Comparison of ENCODE assay signal across 22 cellular contexts in the genomic region with DNA sequence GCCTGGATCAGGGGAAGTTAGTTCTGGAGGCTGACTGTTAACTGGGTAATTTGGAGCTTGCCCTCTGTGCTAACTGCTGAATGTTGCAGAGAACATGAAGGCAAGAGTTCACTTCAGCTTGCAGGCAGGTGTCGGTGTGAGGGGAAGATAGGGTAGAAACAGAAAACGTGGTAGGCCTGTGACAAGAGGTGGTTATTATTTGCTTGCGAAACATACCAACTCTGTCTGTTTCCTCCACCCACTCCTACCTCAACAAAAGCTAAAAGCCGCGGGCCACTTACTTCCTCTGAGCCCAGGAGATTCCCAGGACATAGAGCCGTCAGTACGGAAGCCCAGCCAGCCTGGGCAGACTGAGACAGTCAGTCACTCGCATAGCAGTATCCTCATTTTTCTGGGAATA.
A peak's percentile ranks its signal among the peaks of the same experiment; 100 is the strongest.
DNase-seq lines count a peak whose midpoint lies in the region; ATAC-seq, FAIRE-seq and TF ChIP-seq lines count a peak whose summit lies in the region.
"Had no signal": no experiment of that assay in that cellular context is flagged by ENCODE, and none has a peak within 500 bp of the region (broad histone marks: within the 10 kb centered on the region; RNA-seq: fewer than 3 reads in every experiment).

No MANE protein-coding gene starts in this region.

- H3K36me3 ChIP-seq in heart left ventricle: no peaks in the 10 kb centered on the region
- H3K36me3 ChIP-seq: BE2C, esophagus muscularis mucosa, left ventricle myocardium inferior, upper lobe of left lung had no signal

- H3K27me3 ChIP-seq in heart left ventricle: peaks cover 0 to 6% (median 0%) of the 10 kb centered on the region in 9 donors
- H3K27me3 ChIP-seq: BE2C, esophagus muscularis mucosa, hepatocyte, upper lobe of left lung had no signal

- ATAC-seq in GM21529 (IDR thresholded peaks at IDR 0.05; ENCODE audit: unreplicated experiment) (peak; percentile 58), heart left ventricle (no peak)
- ATAC-seq: activated T-cell treated with anti-CD3 and anti-CD28 coated beads, Interleukin-2, amount 50 U/mL, for 72 hours; naive thymus-derived CD4-positive, alpha-beta T cell had no signal

- no peak for DNase-seq in GM12892 (ENCODE audit: insufficient read length)
- DNase-seq in Kasumi-1 (lab: John Stamatoyannopoulos, UW): peak; percentile 41 to 48
- DNase-seq in epithelial cell of esophagus (ENCODE audit: low read depth): peak; percentile 67
- DNase-seq in erythroblast (lab: John Stamatoyannopoulos, UW): no peak
- no peak for DNase-seq in NCI-H2029 treated with DMSO at 0.1 percent for 48 hours (lab: John Stamatoyannopoulos, UW)
- DNase-seq in cardiac septum (ENCODE audit: low spot score): no peak
- DNase-seq in heart left ventricle: no peak
- DNase-seq: activated CD4-positive, alpha-beta T cell treated with anti-CD3 and anti-CD28 coated beads, Interleukin-2, amount 10 ng/mL, durations not matched to agents 7 days and 5 days; activated T-cell treated with anti-CD3 and anti-CD28 coated beads, Interleukin-2, amount 50 U/mL, for 72 hours; BE2C; HFFc6; left ventricle myocardium inferior; naive thymus-derived CD4-positive, alpha-beta T cell; NCI-H1930; NCI-H69; stimulated activated CD4-positive, alpha-beta T cell treated with anti-CD3 and anti-CD28 coated beads, Interleukin-2, amount 100 ng/mL, for 24 hours; stimulated activated CD8-positive, alpha-beta memory T cell treated with anti-CD3 and anti-CD28 coated beads, Interleukin-4, amount 100 ng/mL, for 48 hours; T1000; upper lobe of left lung had no signal

- TF ChIP-seq CTCF in epithelial cell of esophagus (IDR thresholded peaks at IDR 0.05; ENCODE audit: insufficient read depth, low read depth, low read length, missing control alignments) (no peak), heart left ventricle (IDR thresholded peaks at IDR 0.05) (no peak)

- no peak for TF ChIP-seq POLR2A in GM12892 (IDR thresholded peaks at IDR 0.05; ENCODE audit: low read depth, low read length)
- TF ChIP-seq POLR2A in erythroblast (IDR thresholded peaks at IDR 0.05; ENCODE audit: low read length): no peak
- no peak for TF ChIP-seq POLR2A in heart left ventricle (IDR thresholded peaks at IDR 0.05)

- FAIRE-seq in GM12892 (lab: Jason Lieb, UNC): peak; percentile 91

- 30 to 49% (median 44%) methylated on average over 8 of the region's 8 CpGs for WGBS in heart left ventricle, 4 donors

- intact Hi-C loops in cardiac septum (cut with DNase I): no loop called here
- intact Hi-C loops in heart left ventricle (cut with DNase I): no loop called here

- peaks cover 0 to 1% (median 0%) of the 10 kb centered on the region in 12 donors for H3K9me3 ChIP-seq in heart left ventricle
- H3K9me3 ChIP-seq: BE2C, esophagus muscularis mucosa, upper lobe of left lung had no signal

- no peaks in the 10 kb centered on the region for H3K4me1 ChIP-seq in heart left ventricle
- H3K4me1 ChIP-seq: BE2C, esophagus muscularis mucosa, left ventricle myocardium inferior, upper lobe of left lung had no signal

- H3K27ac ChIP-seq in heart left ventricle: no peak overlapping the region
- H3K27ac ChIP-seq: esophagus muscularis mucosa, hepatocyte, left ventricle myocardium inferior, upper lobe of left lung had no signal

- H3K4me3 ChIP-seq in epithelial cell of esophagus (ENCODE audit: low read length): no peak overlapping the region
- no peak overlapping the region for H3K4me3 ChIP-seq in heart left ventricle
- H3K4me3 ChIP-seq: esophagus muscularis mucosa, hepatocyte, left ventricle myocardium inferior, upper lobe of left lung had no signal

Comparison
In these comparisons a context has a peak if more than half of its experiments do, and no peak if none do; other contexts are left out.
1. DNase-seq: peak in Kasumi-1 (2 of 2) and epithelial cell of esophagus (single experiment); none in GM12892 (single experiment), erythroblast (0 of 2), NCI-H2029 treated with DMSO at 0.1 percent for 48 hours (single experiment), cardiac septum (single experiment) and heart left ventricle (0 of 5).